Comparison of ENCODE assay signal across 8 cellular contexts in the genomic region with DNA sequence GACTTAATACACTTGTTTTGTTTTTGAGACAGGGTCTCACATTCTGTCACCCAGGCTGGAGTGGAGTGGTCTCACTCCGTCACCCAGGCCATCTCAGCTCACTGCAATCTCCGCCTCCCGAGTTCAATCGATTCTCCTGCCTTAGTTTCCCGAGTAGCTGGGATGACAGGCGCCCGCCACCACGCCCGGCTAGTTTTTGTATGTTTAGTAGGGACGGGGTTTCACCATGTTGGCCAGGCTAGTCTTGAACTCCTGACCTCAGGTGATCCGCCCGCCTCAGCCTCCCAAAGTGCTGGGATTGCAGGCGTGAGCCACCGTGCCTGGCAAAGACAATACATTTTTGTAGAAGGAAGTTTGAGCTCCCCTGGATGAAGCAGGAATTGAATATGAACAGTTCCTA. TPM values are rescaled to one million over a fixed set of nuclear protein-coding genes. Genes with fewer than 3 reads are reported as not detected.
A peak's percentile ranks its signal among the peaks of the same experiment; 100 is the strongest.
DNase-seq lines count a peak whose midpoint lies in the region; ATAC-seq and TF ChIP-seq lines count a peak whose summit lies in the region.
"Not testable (repeated sequence)": the region's sequence is repeated elsewhere in the genome, so short reads cannot be mapped to it uniquely, and the experiment has no call there.

No MANE protein-coding gene starts in this region.

- not testable (repeated sequence) for H3K36me3 Mint-ChIP-seq in activated T-cell treated with anti-CD3 and anti-CD28 coated beads, Interleukin-2, amount 50 U/mL, for 72 hours (ENCODE audit: insufficient read depth in 2 of 2)
- H3K36me3 Mint-ChIP-seq in central memory CD8-positive, alpha-beta T cell (ENCODE audit: insufficient read depth) = peaks cover 21% of the 10 kb centered on the region

- peak overlapping the region; percentile 70 for H3K4me2 ChIP-seq in DND-41 (ENCODE audit: insufficient read depth, low read length)

- peak overlapping the region; percentile 84 for H3K9ac ChIP-seq in DND-41 (ENCODE audit: low read depth, low read length)

- H4K20me1 ChIP-seq in DND-41 (ENCODE audit: insufficient read depth, low read length) = not testable (repeated sequence)

- TF ChIP-seq EP300 in sigmoid colon (IDR thresholded peaks at IDR 0.05) = not testable (repeated sequence)

- H3K4me3 ChIP-seq in DND-41 (ENCODE audit: low read depth in 1 of 2, low read length in 2 of 2) = peak overlapping the region in 1 of 2 experiments; percentile 79; a peak in 1 of 4 replicates
- H3K4me3 ChIP-seq in right atrium auricular region = peak overlapping the region; percentile 96 to 100
- H3K4me3 ChIP-seq in muscle layer of duodenum (ENCODE audit: low read depth in 1 of 2, low read length in 2 of 2) = peak overlapping the region; percentile 87 to 90
- H3K4me3 ChIP-seq in sigmoid colon = peak overlapping the region in 2 of 4 donors; percentile 84 to 91
- not testable (repeated sequence) for H3K4me3 ChIP-seq in uterus

- intact Hi-C loops in sigmoid colon (cut with DNase I) = loop anchor here (2.0 to 10.0 kb wide), 3 partner anchors 55 to 697 kb away; a partner anchor contains a TSS
- intact Hi-C loops in uterus (cut with DNase I; ENCODE audit: low total_unique reads) = not testable (repeated sequence)

- H3K36me3 ChIP-seq in DND-41 (ENCODE audit: insufficient read depth, low read length); right atrium auricular region; muscle layer of duodenum (ENCODE audit: control insufficient read depth in 1 of 2, insufficient read depth in 2 of 2, low read length in 2 of 2); sigmoid colon; uterus: not testable (repeated sequence)

- not testable (repeated sequence) for H3K9me3 ChIP-seq in DND-41 (ENCODE audit: insufficient read depth, low read length, severe bottlenecking); right atrium auricular region; muscle layer of duodenum (ENCODE audit: control insufficient read depth in 1 of 2, low read length in 2 of 2); sigmoid colon; uterus

- H3K4me1 Mint-ChIP-seq in activated T-cell treated with anti-CD3 and anti-CD28 coated beads, Interleukin-2, amount 50 U/mL, for 72 hours (ENCODE audit: low read depth) = peaks cover 58% of the 10 kb centered on the region
- H3K4me1 Mint-ChIP-seq in central memory CD8-positive, alpha-beta T cell = peaks cover 33% of the 10 kb centered on the region

- peak overlapping the region; percentile 93 for H3K27ac Mint-ChIP-seq in activated T-cell treated with anti-CD3 and anti-CD28 coated beads, Interleukin-2, amount 50 U/mL, for 72 hours
- H3K27ac Mint-ChIP-seq in central memory CD8-positive, alpha-beta T cell (ENCODE audit: low read depth) = peak overlapping the region; percentile 97

- DNase-seq in DND-41; RWPE1 (ENCODE audit: low spot score); activated T-cell treated with anti-CD3 and anti-CD28 coated beads, Interleukin-2, amount 50 U/mL, for 72 hours; central memory CD8-positive, alpha-beta T cell (ENCODE audit: low spot score in 2 of 2); right atrium auricular region (ENCODE audit: low spot score); sigmoid colon; uterus: not testable (repeated sequence)

- not testable (repeated sequence) for H2AFZ ChIP-seq in DND-41 (ENCODE audit: low read depth, low read length)

- H3K27ac ChIP-seq in DND-41 (ENCODE audit: low read length) = not testable (repeated sequence)
- H3K27ac ChIP-seq in RWPE1 = peak overlapping the region; percentile 41
- H3K27ac ChIP-seq in right atrium auricular region = peak overlapping the region; percentile 99 to 100
- peak overlapping the region; percentile 94 for H3K27ac ChIP-seq in muscle layer of duodenum (ENCODE audit: low read length)
- H3K27ac ChIP-seq in sigmoid colon = peak overlapping the region; percentile 95 to 98 (median 96)
- H3K27ac ChIP-seq in uterus = peak overlapping the region; percentile 95 to 100

- H3K4me1 ChIP-seq in DND-41 (ENCODE audit: insufficient read depth, low read length) (peaks cover 20% of the 10 kb centered on the region), right atrium auricular region (peaks cover 0 to 36% of the 10 kb centered on the region in 2 donors), muscle layer of duodenum (ENCODE audit: control insufficient read depth in 1 of 2, insufficient read depth in 2 of 2, low read length in 2 of 2) (peaks cover 19 to 29% of the 10 kb centered on the region in 2 donors), sigmoid colon (peaks cover 0 to 55% (median 46%) of the 10 kb centered on the region in 4 donors)
- H3K4me1 ChIP-seq in uterus = not testable (repeated sequence)

- H3K9me3 Mint-ChIP-seq in activated T-cell treated with anti-CD3 and anti-CD28 coated beads, Interleukin-2, amount 50 U/mL, for 72 hours; central memory CD8-positive, alpha-beta T cell: not testable (repeated sequence)

- TF ChIP-seq CTCF in DND-41 (IDR thresholded peaks at IDR 0.05; ENCODE audit: borderline replicate concordance, extremely low read depth, low read length, poor library complexity, severe bottlenecking); RWPE1 (conservative IDR thresholded peaks at IDR 0.05; ENCODE audit: low read depth); right atrium auricular region (IDR thresholded peaks at IDR 0.05); sigmoid colon (IDR thresholded peaks at IDR 0.05); uterus (IDR thresholded peaks at IDR 0.05): not testable (repeated sequence)

- peaks cover 55% of the 10 kb centered on the region for H3K79me2 ChIP-seq in DND-41 (ENCODE audit: insufficient read depth, low read length)

- H3K27me3 Mint-ChIP-seq in activated T-cell treated with anti-CD3 and anti-CD28 coated beads, Interleukin-2, amount 50 U/mL, for 72 hours (ENCODE audit: low read depth); central memory CD8-positive, alpha-beta T cell: not testable (repeated sequence)

- H3K4me3 Mint-ChIP-seq in activated T-cell treated with anti-CD3 and anti-CD28 coated beads, Interleukin-2, amount 50 U/mL, for 72 hours = peak overlapping the region; percentile 94 to 95
- peak overlapping the region; percentile 96 for H3K4me3 Mint-ChIP-seq in central memory CD8-positive, alpha-beta T cell

- ATAC-seq in DND-41 (ENCODE audit: insufficient read depth, low read depth); activated T-cell treated with anti-CD3 and anti-CD28 coated beads, Interleukin-2, amount 50 U/mL, for 72 hours (replicated peaks in 1 of 2); central memory CD8-positive, alpha-beta T cell (replicated peaks; ENCODE audit: extremely low read depth, poor library complexity, severe bottlenecking): not testable (repeated sequence)

- POLR2A ChIA-PET in RWPE1 (lab: Yijun Ruan, JAX; ENCODE audit: low non-redundant PET) = not testable (repeated sequence)

- CTCF ChIA-PET in RWPE1 (lab: Yijun Ruan, JAX) = not testable (repeated sequence)

- TF ChIP-seq POLR2A in sigmoid colon (IDR thresholded peaks at IDR 0.05); uterus (IDR thresholded peaks at IDR 0.05): not testable (repeated sequence)

- H3K27me3 ChIP-seq in DND-41 (ENCODE audit: insufficient read depth, low read length, poor library complexity); right atrium auricular region; muscle layer of duodenum (ENCODE audit: low read depth, low read length); sigmoid colon; uterus: not testable (repeated sequence)

- 67 to 86% methylated on average over 14 of the region's 14 CpGs for whole genome bisulfite sequencing in sigmoid colon, 2 donors

RNA-seq across cellular contexts. Expression of a gene that starts 2.2 kb away (rescaled TPM):
- total RNA-seq in activated T-cell treated with anti-CD3 and anti-CD28 coated beads, Interleukin-2, amount 50 U/mL, for 72 hours = 10 to 100 TPM; 42.2 to 42.8 TPM
- 100 to 1,000 TPM; 135 to 210 TPM for total RNA-seq in right atrium auricular region
- total RNA-seq in sigmoid colon = 100 to 1,000 TPM; 144 to 201 (median 171) TPM
- polyA plus RNA-seq in sigmoid colon = 10 to 100 TPM in 2 of 3 donors, 1 to 10 TPM in 1; 8.8 to 17.4 (median 11.0) TPM
- 100 to 1,000 TPM in 3 of 4 donors, 10 to 100 TPM in 1; 69.1 to 231 (median 146) TPM for total RNA-seq in uterus

RNA-seq across cellular contexts. Expression of a gene that starts 60.0 kb away (rescaled TPM):
- 10 to 100 TPM; 44.6 to 52.2 TPM for total RNA-seq in activated T-cell treated with anti-CD3 and anti-CD28 coated beads, Interleukin-2, amount 50 U/mL, for 72 hours
- total RNA-seq in right atrium auricular region = 10 to 100 TPM in 1 of 2 donors, 1 to 10 TPM in 1; 9.2 to 12.6 TPM
- total RNA-seq in sigmoid colon = 10 to 100 TPM; 13.2 to 20.3 (median 16.3) TPM
- polyA plus RNA-seq in sigmoid colon = 10 to 100 TPM in 1 of 3 donors, 1 to 10 TPM in 2; 3.0 to 11.2 (median 3.0) TPM
- total RNA-seq in uterus = 10 to 100 TPM; 15.4 to 54.7 (median 40.6) TPM
